ENCODE assay signal across 9 cellular contexts in genomic region chr22:31344369-31345330, GRCh38. TPM values are rescaled to one million over a fixed set of nuclear protein-coding genes. Genes with fewer than 3 reads are reported as not detected.
DNase-seq lines count a peak whose midpoint lies in the region; ATAC-seq, FAIRE-seq and TF ChIP-seq lines count a peak whose summit lies in the region.
"Had no signal": no experiment of that assay in that cellular context is flagged by ENCODE, and none has a peak within 500 bp of the region (broad histone marks: within the 10 kb centered on the region; RNA-seq: fewer than 3 reads in every experiment).

No MANE protein-coding gene starts in this region.

- no peaks in the 10 kb centered on the region for H3K9me3 Mint-ChIP-seq in MCF 10A (ENCODE audit: unreplicated experiment)

- peaks cover 18% of the 10 kb centered on the region for H3K4me1 Mint-ChIP-seq in MCF 10A (ENCODE audit: insufficient read depth, unreplicated experiment)

- TF ChIP-seq POLR2A in GM12891 (IDR thresholded peaks at IDR 0.05; ENCODE audit: low read depth, low read length): no peak

- ATAC-seq in GM18519 (IDR thresholded peaks at IDR 0.05; ENCODE audit: low FRiP score, unreplicated experiment) (no peak), GM19463 (IDR thresholded peaks at IDR 0.05; ENCODE audit: unreplicated experiment) (no peak)

- H3K27ac ChIP-seq in SJCRH30 (no peak overlapping the region), layer of hippocampus (ENCODE audit: low read depth, low read length) (peak overlapping the region; percentile 81)

- no peak for TF ChIP-seq CTCF in MCF 10A (IDR thresholded peaks at IDR 0.05; ENCODE audit: unreplicated experiment)

- no peaks in the 10 kb centered on the region for H3K9me3 ChIP-seq in SJCRH30 (replicated peaks)

- intact Hi-C loops in MCF 10A (cut with micrococcal nuclease): loop anchor here (10.0 kb wide), 1 partner anchor 290 kb away; no protein-coding TSS in a partner anchor

- peaks cover 7% of the 10 kb centered on the region; the same call in 1 of the 2 replicates for H3K4me1 ChIP-seq in SJCRH30

- CTCF ChIA-PET in MCF 10A (lab: Yijun Ruan, JAX): interaction anchor here (0.5 to 1.5 kb wide), 7 partner anchors 8 to 612 kb away, joined by 3 to 11 read pairs (median 5); partner anchors contain the start of gene PIK3IP1

- H3K4me3 Mint-ChIP-seq in MCF 10A (ENCODE audit: unreplicated experiment): peak overlapping the region; percentile 76

- no peak overlapping the region for H3K27ac Mint-ChIP-seq in MCF 10A (ENCODE audit: low read depth, unreplicated experiment)

- DNase-seq in GM12891 (ENCODE audit: insufficient read length, low spot score): no peak
- no peak for DNase-seq in SJCRH30
- DNase-seq in MCF 10A (ENCODE audit: unreplicated experiment): no peak
- DNase-seq in stimulated activated CD4-positive, alpha-beta T cell treated with anti-CD3 and anti-CD28 coated beads, Interleukin-4, amount 100 ng/mL, for 24 hours: peak; percentile 27
- no peak for DNase-seq in NCI-H2107 treated with DMSO at 0.1 percent for 48 hours (lab: John Stamatoyannopoulos, UW; ENCODE audit: unreplicated experiment)

- peaks cover 24% of the 10 kb centered on the region for H3K36me3 Mint-ChIP-seq in MCF 10A (ENCODE audit: insufficient read depth, unreplicated experiment)

- peaks cover 28% of the 10 kb centered on the region for H3K36me3 ChIP-seq in SJCRH30

- no peaks in the 10 kb centered on the region for H3K27me3 ChIP-seq in SJCRH30
- H3K27me3 ChIP-seq in layer of hippocampus (ENCODE audit: control insufficient read depth, insufficient read depth, low read length): no peaks in the 10 kb centered on the region

- POLR2A ChIA-PET in MCF 10A (lab: Yijun Ruan, JAX): interaction anchor here (0.9 to 2.1 kb wide), 3 partner anchors 31 to 54 kb away, joined by 5 to 7 read pairs (median 5); partner anchors contain the start of gene DRG1

- no peaks in the 10 kb centered on the region for H3K27me3 Mint-ChIP-seq in MCF 10A (ENCODE audit: insufficient read depth, unreplicated experiment)

- H3K4me3 ChIP-seq in SJCRH30: peak overlapping the region; percentile 10; the same call in 1 of the 2 replicates

- FAIRE-seq in GM12891 (lab: Jason Lieb, UNC): peak; percentile 77
- FAIRE-seq: TTC549 had no signal

- no TSS peak for BruUV-seq in MCF 10A (replicated peaks; lab: Mats Ljungman, UMichigan)

TF ChIP-seq in GM12891, 5 proteins besides CTCF, POLR2A, EP300 and RAD21:
- no peak for TF ChIP-seq TAF1 (IDR thresholded peaks at IDR 0.05; ENCODE audit: low read depth, low read length)
- TF ChIP-seq POLR2AphosphoS5 (IDR thresholded peaks at IDR 0.05; ENCODE audit: low read depth, low read length): no peak
- no peak for TF ChIP-seq POU2F2 (IDR thresholded peaks at IDR 0.05; ENCODE audit: low read depth, low read length)
- TF ChIP-seq SPI1 (IDR thresholded peaks at IDR 0.05; ENCODE audit: low read depth, low read length): no peak
- TF ChIP-seq PAX5 (IDR thresholded peaks at IDR 0.05; ENCODE audit: insufficient read depth, low read length, severe bottlenecking): no peak
TF ChIP-seq in GM12891: peak in this region for 0.

RNA-seq across cellular contexts. Expression of gene PATZ1, which starts 1.5 kb away (rescaled TPM):
- 14.3 TPM for polyA plus RNA-seq in GM12891 (2012; ENCODE audit: low read depth, missing spikeins)
- 22.6 and 24.1 TPM in 2 replicates for total RNA-seq in SJCRH30 (2014; rRNA removed; shearing (Covaris generic))
- total RNA-seq in MCF 10A (2022): 16.0 and 19.2 TPM in 2 replicates

RNA-seq across cellular contexts. Expression of gene PIK3IP1, which starts 52.4 kb away (rescaled TPM):
- 5.3 TPM for polyA plus RNA-seq in GM12891 (2012; ENCODE audit: low read depth, missing spikeins)
- 0.47 and 0.51 TPM in 2 replicates for total RNA-seq in SJCRH30 (2014; rRNA removed; shearing (Covaris generic))
- total RNA-seq in MCF 10A (2022): 0.25 and 0.93 TPM in 2 replicates

RNA-seq across cellular contexts. Expression of gene DRG1, which starts 54.8 kb away (rescaled TPM):
- 63.7 TPM for polyA plus RNA-seq in GM12891 (2012; ENCODE audit: low read depth, missing spikeins)
- 109 and 116 TPM in 2 replicates for total RNA-seq in SJCRH30 (2014; rRNA removed; shearing (Covaris generic))
- 84.8 and 101 TPM in 2 replicates for total RNA-seq in MCF 10A (2022)
